In the genomic region with DNA sequence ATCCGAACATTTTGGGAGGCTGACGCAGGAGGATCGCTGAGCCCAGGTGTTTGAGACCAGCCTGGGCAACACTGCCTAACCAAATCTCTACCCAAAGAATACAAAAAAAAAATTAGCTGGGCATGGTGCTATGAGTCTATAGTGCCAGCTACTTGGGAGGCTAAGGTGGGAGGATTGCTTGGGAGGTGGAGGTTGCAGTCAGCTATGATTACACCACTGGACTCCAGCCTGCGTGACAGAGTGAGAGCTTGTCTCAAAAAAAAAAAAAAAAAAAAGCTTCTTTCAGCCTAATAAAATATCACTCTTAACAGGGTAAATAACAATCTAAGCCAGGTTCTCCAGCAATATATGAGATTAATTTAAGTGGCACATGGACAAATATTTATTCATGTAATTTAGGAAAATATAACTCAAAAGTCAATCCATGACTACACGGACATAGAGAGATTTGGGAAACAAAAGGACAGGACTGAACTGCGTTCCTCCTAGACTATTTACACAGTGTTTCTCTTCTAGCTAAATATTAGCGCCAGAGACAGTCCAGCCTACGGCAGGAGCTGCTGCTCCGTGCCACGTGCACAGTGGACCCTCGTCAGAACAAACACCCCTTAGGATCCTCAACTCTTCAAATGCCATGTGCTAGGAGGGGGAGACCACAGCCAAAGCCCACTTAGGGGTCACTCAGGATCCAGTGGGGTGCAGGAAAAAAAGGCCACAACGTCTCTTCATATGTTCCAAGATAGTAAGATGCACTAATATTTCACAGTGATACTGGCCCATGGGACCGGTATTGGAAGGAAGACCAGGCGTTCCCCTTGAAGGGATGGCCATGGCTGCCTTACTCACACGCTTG, we compare ENCODE assay signal across 15 cellular contexts.
"Had no signal": no experiment of that assay in that cellular context is flagged by ENCODE, and none has a peak within 500 bp of the region (broad histone marks: within the 10 kb centered on the region; RNA-seq: fewer than 3 reads in every experiment).

No MANE protein-coding gene starts in this region.

- DNase-seq: activated CD4-positive, alpha-beta T cell treated with anti-CD3 and anti-CD28 coated beads for 36 hours; activated T-cell treated with anti-CD3 and anti-CD28 coated beads for 4 hours; amniotic stem cell; endodermal cell; erythroblast; kidney; midbrain; small intestine; T1000; thyroid gland had no signal

- H3K4me1 Mint-ChIP-seq: endodermal cell had no signal

- H3K4me3 Mint-ChIP-seq: activated CD4-positive, alpha-beta T cell treated with anti-CD3 and anti-CD28 coated beads for 36 hours; brain; dendritic cell treated with granulocyte-macrophage colony-stimulating factor and Interleukin-4, amounts not matched to agents 40 ng/mL and 50 ng/mL, for 4 days; endodermal cell; stimulated activated effector memory CD8-positive, alpha-beta T cell treated with anti-CD3 and anti-CD28 coated beads, Interleukin-12 subunit alpha, Interleukin-12 subunit beta, amount 100 ng/mL, for 72 hours had no signal

- H3K27me3 Mint-ChIP-seq: activated CD4-positive, alpha-beta T cell treated with anti-CD3 and anti-CD28 coated beads for 36 hours; brain; dendritic cell treated with granulocyte-macrophage colony-stimulating factor and Interleukin-4, amounts not matched to agents 40 ng/mL and 50 ng/mL, for 4 days had no signal

- ATAC-seq: activated CD4-positive, alpha-beta T cell treated with anti-CD3 and anti-CD28 coated beads for 36 hours; activated naive CD4-positive, alpha-beta T cell treated with anti-CD3 and anti-CD28 coated beads, Interleukin-2, amount 50 U/mL, for 72 hours; stimulated activated effector memory CD8-positive, alpha-beta T cell treated with anti-CD3 and anti-CD28 coated beads, Interleukin-12 subunit alpha, Interleukin-12 subunit beta, amount 100 ng/mL, for 72 hours had no signal

- H3K9me3 Mint-ChIP-seq: activated naive CD4-positive, alpha-beta T cell treated with anti-CD3 and anti-CD28 coated beads, Interleukin-2, amount 50 U/mL, for 72 hours; activated T-helper 2 cell treated with anti-CD3 and anti-CD28 coated beads, Interferon-gamma antibody, Interleukin-2, Interleukin-4, amounts not matched to agents 10 μg/mL and 5 μg/mL and 100 μg/mL, durations not matched to agents 14 hours and 24 hours and 36 hours; brain; dendritic cell treated with granulocyte-macrophage colony-stimulating factor and Interleukin-4, amounts not matched to agents 40 ng/mL and 50 ng/mL, for 4 days; endodermal cell; stimulated activated effector memory CD8-positive, alpha-beta T cell treated with anti-CD3 and anti-CD28 coated beads, Interleukin-12 subunit alpha, Interleukin-12 subunit beta, amount 100 ng/mL, for 72 hours had no signal

- H3K27ac Mint-ChIP-seq: activated CD4-positive, alpha-beta T cell treated with anti-CD3 and anti-CD28 coated beads for 36 hours; activated T-helper 2 cell treated with anti-CD3 and anti-CD28 coated beads, Interferon-gamma antibody, Interleukin-2, Interleukin-4, amounts not matched to agents 10 μg/mL and 5 μg/mL and 100 μg/mL, durations not matched to agents 14 hours and 24 hours and 36 hours; brain; dendritic cell treated with granulocyte-macrophage colony-stimulating factor and Interleukin-4, amounts not matched to agents 40 ng/mL and 50 ng/mL, for 4 days; endodermal cell; stimulated activated effector memory CD8-positive, alpha-beta T cell treated with anti-CD3 and anti-CD28 coated beads, Interleukin-12 subunit alpha, Interleukin-12 subunit beta, amount 100 ng/mL, for 72 hours had no signal
